Comparison of ENCODE assay signal across 19 cellular contexts in genomic region chr10:20897146-20897834, GRCh38. TPM values are rescaled to one million over a fixed set of nuclear protein-coding genes. Genes with fewer than 3 reads are reported as not detected.
DNase-seq lines count a peak whose midpoint lies in the region; ATAC-seq and TF ChIP-seq lines count a peak whose summit lies in the region.
"Had no signal": no experiment of that assay in that cellular context is flagged by ENCODE, and none has a peak within 500 bp of the region (broad histone marks: within the 10 kb centered on the region; RNA-seq: fewer than 3 reads in every experiment).

NEBL (minus strand) TSS chr10:20897311; CDS start chr10:20897205, 106 bp downstream.

- TF ChIP-seq CTCF in Peyer's patch (IDR thresholded peaks at IDR 0.05) (no peak), transverse colon (IDR thresholded peaks at IDR 0.05) (no peak), nephron progenitor cell (IDR thresholded peaks at IDR 0.05) (no peak), WERI-Rb-1 (IDR thresholded peaks at IDR 0.05; ENCODE audit: low read depth, low read length) (no peak)
- no peak for TF ChIP-seq CTCF in activated CD8-positive, alpha-beta T cell treated with anti-CD3 and anti-CD28 coated beads for 36 hours (IDR thresholded peaks at IDR 0.05)

- POLR2A ChIA-PET in activated CD8-positive, alpha-beta T cell treated with anti-CD3 and anti-CD28 coated beads for 36 hours (lab: Charles Lee): no interaction called here

- H3K4me3 Mint-ChIP-seq in nephron progenitor cell: no peak within 1 kb of the TSS
- H3K4me3 Mint-ChIP-seq in activated CD8-positive, alpha-beta T cell treated with anti-CD3 and anti-CD28 coated beads for 36 hours: no peak within 1 kb of the TSS
- H3K4me3 Mint-ChIP-seq: stimulated activated memory B cell treated with anti-CD40 and anti-IgM and Interleukin-4, amounts not matched to agents 10 μg/mL and 1 μg/mL and 100 μg/mL, for 72 hours had no signal

- no peak for TF ChIP-seq POLR2A in Peyer's patch (IDR thresholded peaks at IDR 0.05)
- no peak for TF ChIP-seq POLR2A in transverse colon (IDR thresholded peaks at IDR 0.05)

- H3K4me1 ChIP-seq in Peyer's patch (no peaks in the 10 kb centered on the region), mesodermal cell (ENCODE audit: control insufficient read depth, insufficient read depth, low read length, poor library complexity, severe bottlenecking) (peaks cover 37% of the 10 kb centered on the region), transverse colon (no peaks in the 10 kb centered on the region)

- DNase-seq in Peyer's patch: no peak
- peak; percentile 50 for DNase-seq in Right ventricle myocardium superior
- DNase-seq in transverse colon: no peak
- DNase-seq in nephron progenitor cell: no peak
- no peak for DNase-seq in WERI-Rb-1
- no peak for DNase-seq in activated CD8-positive, alpha-beta T cell treated with anti-CD3 and anti-CD28 coated beads for 36 hours
- DNase-seq: activated CD8-positive, alpha-beta memory T cell treated with anti-CD3 and anti-CD28 coated beads for 24 hours; activated effector memory CD4-positive, alpha-beta T cell treated with anti-CD3 and anti-CD28 coated beads, Interleukin-2, amount 50 U/mL, for 16 hours; AML-193; aorta; GDM1; HCEC 1CT; MM.1S; NCI-H187 treated with DMSO at 0.1 percent for 48 hours; NCI-H526 treated with DMSO at 0.1 percent for 48 hours; OCI-M1 had no signal

- H3K27me3 Mint-ChIP-seq in nephron progenitor cell (ENCODE audit: low read depth, poor library complexity): peaks cover 4% of the 10 kb centered on the region
- H3K27me3 Mint-ChIP-seq in activated CD8-positive, alpha-beta T cell treated with anti-CD3 and anti-CD28 coated beads for 36 hours: no peaks in the 10 kb centered on the region

- no peaks in the 10 kb centered on the region for H3K36me3 ChIP-seq in Peyer's patch
- no peaks in the 10 kb centered on the region for H3K36me3 ChIP-seq in mesodermal cell (ENCODE audit: control insufficient read depth, insufficient read depth, low read length)
- H3K36me3 ChIP-seq in transverse colon: no peaks in the 10 kb centered on the region
- H3K36me3 ChIP-seq in WERI-Rb-1: no peaks in the 10 kb centered on the region

- no peak within 1 kb of the TSS for H3K27ac Mint-ChIP-seq in nephron progenitor cell
- no peak within 1 kb of the TSS for H3K27ac Mint-ChIP-seq in activated CD8-positive, alpha-beta T cell treated with anti-CD3 and anti-CD28 coated beads for 36 hours
- H3K27ac Mint-ChIP-seq: stimulated activated memory B cell treated with anti-CD40 and anti-IgM and Interleukin-4, amounts not matched to agents 10 μg/mL and 1 μg/mL and 100 μg/mL, for 72 hours had no signal

- H3K27ac ChIP-seq in Peyer's patch: no peak within 1 kb of the TSS
- H3K27ac ChIP-seq in mesodermal cell (ENCODE audit: low read depth, low read length, severe bottlenecking): peak within 1 kb of the TSS; percentile 62
- H3K27ac ChIP-seq in transverse colon: no peak within 1 kb of the TSS
- no peak within 1 kb of the TSS for H3K27ac ChIP-seq in WERI-Rb-1

- CTCF ChIA-PET in activated CD8-positive, alpha-beta T cell treated with anti-CD3 and anti-CD28 coated beads for 36 hours (lab: Charles Lee): no interaction called here

- ATAC-seq in Right ventricle myocardium superior (ENCODE audit: poor library complexity): peak; percentile 82
- ATAC-seq in GM21786 (IDR thresholded peaks at IDR 0.05; ENCODE audit: unreplicated experiment): no peak
- no peak for ATAC-seq in activated CD8-positive, alpha-beta T cell treated with anti-CD3 and anti-CD28 coated beads for 36 hours
- ATAC-seq: stimulated activated memory B cell treated with anti-CD40 and anti-IgM and Interleukin-4, amounts not matched to agents 10 μg/mL and 1 μg/mL and 100 μg/mL, for 72 hours had no signal

- no peaks in the 10 kb centered on the region for H3K9me3 Mint-ChIP-seq in nephron progenitor cell
- H3K9me3 Mint-ChIP-seq in activated CD8-positive, alpha-beta T cell treated with anti-CD3 and anti-CD28 coated beads for 36 hours: peaks cover 2% of the 10 kb centered on the region
- H3K9me3 Mint-ChIP-seq: stimulated activated memory B cell treated with anti-CD40 and anti-IgM and Interleukin-4, amounts not matched to agents 10 μg/mL and 1 μg/mL and 100 μg/mL, for 72 hours had no signal

- H3K27me3 ChIP-seq in Peyer's patch (no peaks in the 10 kb centered on the region), transverse colon (no peaks in the 10 kb centered on the region), WERI-Rb-1 (ENCODE audit: insufficient read depth, low read depth, severe bottlenecking) (no peaks in the 10 kb centered on the region)

- no peak for TF ChIP-seq EP300 in transverse colon (IDR thresholded peaks at IDR 0.05; ENCODE audit: low read depth)

- H3K4me1 Mint-ChIP-seq in nephron progenitor cell: peaks cover 5% of the 10 kb centered on the region
- no peaks in the 10 kb centered on the region for H3K4me1 Mint-ChIP-seq in activated CD8-positive, alpha-beta T cell treated with anti-CD3 and anti-CD28 coated beads for 36 hours (ENCODE audit: low read depth)
- H3K4me1 Mint-ChIP-seq: stimulated activated memory B cell treated with anti-CD40 and anti-IgM and Interleukin-4, amounts not matched to agents 10 μg/mL and 1 μg/mL and 100 μg/mL, for 72 hours had no signal

- no peaks in the 10 kb centered on the region for H3K36me3 Mint-ChIP-seq in nephron progenitor cell (ENCODE audit: low read depth)
- no peaks in the 10 kb centered on the region for H3K36me3 Mint-ChIP-seq in activated CD8-positive, alpha-beta T cell treated with anti-CD3 and anti-CD28 coated beads for 36 hours (ENCODE audit: low read depth)
- H3K36me3 Mint-ChIP-seq: stimulated activated memory B cell treated with anti-CD40 and anti-IgM and Interleukin-4, amounts not matched to agents 10 μg/mL and 1 μg/mL and 100 μg/mL, for 72 hours had no signal

- in situ Hi-C loops in transverse colon (cut with MboI; ENCODE audit: low pct_ligation_motif_present in 1 of 4, low pct_unique_long_range_greater_than_20kb in 1 of 4, low sequenced_read_pairs in 3 of 4): no loop called here

- no peaks in the 10 kb centered on the region for H3K9me3 ChIP-seq in Peyer's patch
- no peaks in the 10 kb centered on the region for H3K9me3 ChIP-seq in mesodermal cell (ENCODE audit: control insufficient read depth, low read length)
- no peaks in the 10 kb centered on the region for H3K9me3 ChIP-seq in transverse colon
- H3K9me3 ChIP-seq in WERI-Rb-1 (ENCODE audit: severe bottlenecking): no peaks in the 10 kb centered on the region

- intact Hi-C loops in Right ventricle myocardium superior (cut with DNase I): no loop called here
- intact Hi-C loops in transverse colon (cut with DNase I; ENCODE audit: low total_unique reads): no loop called here
- intact Hi-C loops in activated CD8-positive, alpha-beta T cell treated with anti-CD3 and anti-CD28 coated beads for 36 hours (cut with micrococcal nuclease): no loop called here

- WGBS in mesodermal cell (ENCODE audit: insufficient coverage in 2 of 2), 2 experiments: no CpG with 5 or more reads among the region's 2 CpGs
- 80% methylated on average over 2 of the region's 2 CpGs; no CpG with 5 or more reads in 1 of the 2 donors for WGBS in transverse colon (ENCODE audit: low coverage in 1 of 2), 2 donors

- H3K4me3 ChIP-seq in Peyer's patch: no peak within 1 kb of the TSS
- H3K4me3 ChIP-seq in mesodermal cell (ENCODE audit: extremely low read depth, insufficient read depth, low read length, poor library complexity, severe bottlenecking): no peak within 1 kb of the TSS
- H3K4me3 ChIP-seq in transverse colon: no peak within 1 kb of the TSS
- H3K4me3 ChIP-seq in WERI-Rb-1 (ENCODE audit: low read depth, low read length): no peak within 1 kb of the TSS

RNA-seq across cellular contexts. Expression of gene NEBL, which starts in this region (rescaled TPM):
- 10 to 100 TPM in 3 of 4 donors, 1 to 10 TPM in 1; 9.8 to 33.0 (median 16.4) TPM for total RNA-seq in Peyer's patch
- total RNA-seq in Right ventricle myocardium superior: 623 TPM
- polyA plus RNA-seq in mesodermal cell (2013, experiment 1 of 2): 6.8 TPM
- polyA plus RNA-seq in mesodermal cell (2013, experiment 2 of 2): 6.7 TPM
- total RNA-seq in transverse colon: 10 to 100 TPM in 3 of 4 donors, 1 to 10 TPM in 1; 6.0 to 14.0 (median 12.1) TPM
- total RNA-seq in activated CD8-positive, alpha-beta T cell treated with anti-CD3 and anti-CD28 coated beads for 36 hours: under 1 TPM; 0.07 to 0.34 TPM

Comparison
In these comparisons a context has a peak if more than half of its experiments do, and no peak if none do; other contexts are left out.
1. RNA of gene NEBL (total RNA-seq): 623 TPM in Right ventricle myocardium superior (single experiment); 9.8 to 33.0 TPM in Peyer's patch, 6.0 to 14.0 TPM in transverse colon and 0.07 to 0.34 TPM in activated CD8-positive, alpha-beta T cell treated with anti-CD3 and anti-CD28 coated beads for 36 hours; every median in the first group is over 10 times any median in the second.